Comparison of ENCODE assay signal across 8 cellular contexts in genomic region chr20:50817776-50818172, GRCh38. TPM values are rescaled to one million over a fixed set of nuclear protein-coding genes. Genes with fewer than 3 reads are reported as not detected.
DNase-seq lines count a peak whose midpoint lies in the region; ATAC-seq and TF ChIP-seq lines count a peak whose summit lies in the region.

No MANE protein-coding gene starts in this region.

- peak overlapping the region; percentile 98 for H2AFZ ChIP-seq in HCT116 (ENCODE audit: low read depth, low read length, poor library complexity, severe bottlenecking)

- TF ChIP-seq CTCF in HCT116 (IDR thresholded peaks at IDR 0.05 in 2 of 3, conservative IDR thresholded peaks at IDR 0.05 in 1 of 3; ENCODE audit: borderline replicate concordance in 1 of 3, insufficient read depth in 1 of 3, low read depth in 2 of 3, low read length in 2 of 3) (no peak), VCaP (conservative IDR thresholded peaks at IDR 0.05) (no peak), esophagus squamous epithelium (IDR thresholded peaks at IDR 0.05) (no peak), spleen (IDR thresholded peaks at IDR 0.05 in 8 of 11, conservative IDR thresholded peaks at IDR 0.05 in 3 of 11) (no peak)

- no peaks in the 10 kb centered on the region for H3K79me2 ChIP-seq in HCT116 (ENCODE audit: insufficient read depth, low read length)

- CTCF ChIA-PET in HCT116 (lab: Charles Lee): interaction anchor here (1.0 to 2.3 kb wide), 4 partner anchors 11 to 112 kb away, joined by 3 to 16 read pairs (median 7); partner anchors contain the start of gene BCAS4

- H3K9me2 ChIP-seq in HCT116 (ENCODE audit: insufficient read depth): no peaks in the 10 kb centered on the region

- intact Hi-C loops in HCT116 (cut with micrococcal nuclease): loop anchor here (1.0 kb wide), 1 partner anchor 112 kb away; no protein-coding TSS in a partner anchor
- intact Hi-C loops in esophagus squamous epithelium (cut with DNase I): no loop called here
- intact Hi-C loops in spleen (cut with DNase I; ENCODE audit: low total_unique reads): no loop called here

- peak overlapping the region; percentile 44 for H3K9ac ChIP-seq in HCT116 (ENCODE audit: low read length)

- no peak for TF ChIP-seq RAD21 in HCT116 (IDR thresholded peaks at IDR 0.05; ENCODE audit: low read depth)

- DNase-seq in HCT116 (ENCODE audit: low read depth, low spot score) (no peak), esophagus squamous epithelium (lab: John Stamatoyannopoulos, UW) (no peak), spleen (no peak), Kasumi-1 (lab: John Stamatoyannopoulos, UW) (no peak), cortex of kidney (lab: John Stamatoyannopoulos, UW) (no peak)
- no peak for DNase-seq in activated effector memory CD4-positive, alpha-beta T cell treated with Interleukin-2 at 50 U/mL for 16 hours

- H3K27me3 ChIP-seq in HCT116 (ENCODE audit: insufficient read depth, low read length) (no peaks in the 10 kb centered on the region), esophagus squamous epithelium (no peaks in the 10 kb centered on the region), spleen (replicated peaks in 1 of 7) (no peaks in the 10 kb centered on the region)

- H3K36me3 ChIP-seq in HCT116 (ENCODE audit: control insufficient read depth in 1 of 2, insufficient read depth in 2 of 2, low read length in 2 of 2): no peaks in the 10 kb centered on the region
- H3K36me3 ChIP-seq in esophagus squamous epithelium: no peaks in the 10 kb centered on the region
- peaks cover 0 to 5% (median 0%) of the 10 kb centered on the region in 6 donors for H3K36me3 ChIP-seq in spleen

- H3K4me3 ChIP-seq in HCT116 (replicated peaks in 1 of 2; ENCODE audit: low read depth in 1 of 2, low read length in 2 of 2) (no peak overlapping the region), esophagus squamous epithelium (no peak overlapping the region), spleen (peak overlapping the region in 1 of 8 donors; percentile 31)

- no peak for ATAC-seq in HCT116
- no peak for ATAC-seq in GM19467 (IDR thresholded peaks at IDR 0.05; ENCODE audit: unreplicated experiment)

- H3K4me2 ChIP-seq in HCT116 (ENCODE audit: low read length): peak overlapping the region; percentile 49

- POLR2A ChIA-PET in HCT116 (lab: Charles Lee): interaction anchor here (1.0 to 1.5 kb wide), 3 partner anchors 26 to 140 kb away, joined by 3 to 8 read pairs (median 4); partner anchors contain the start of genes DPM1 and MOCS3

- H3K4me1 ChIP-seq in HCT116 (ENCODE audit: control insufficient read depth in 1 of 2, insufficient read depth in 2 of 2, low read length in 2 of 2) (peaks cover 11 to 12% of the 10 kb centered on the region in 2 experiments; a peak in 3 of 4 replicates), esophagus squamous epithelium (peaks cover 0 to 29% (median 0%) of the 10 kb centered on the region in 3 donors), spleen (peaks cover 18 to 99% (median 78%) of the 10 kb centered on the region in 6 donors)

- BruUV-seq in HCT116 (replicated peaks; lab: Mats Ljungman, UMichigan): TSS peak; percentile 69

- H4K20me1 ChIP-seq in HCT116 (ENCODE audit: insufficient read depth): no peaks in the 10 kb centered on the region

- RAD21 ChIA-PET in HCT116 (lab: Charles Lee; ENCODE audit: low non-redundant PET in 1 of 2, low total read pairs in 2 of 2, uncharacterized antibody in 2 of 2, unreplicated experiment in 2 of 2): interaction anchor here in 1 of 2 experiments (1.0 kb wide), 1 partner anchor 23 kb away, joined by 3 read pairs; the partner anchor contains the start of gene BCAS4

- 69 to 76% methylated on average over 9 to 10 of the region's 10 CpGs for WGBS in esophagus squamous epithelium, 2 donors
- WGBS in spleen, 5 donors: 60 to 76% (median 71%) methylated on average over 10 of the region's 10 CpGs

- no peak for TF ChIP-seq POLR2A in HCT116 (IDR thresholded peaks at IDR 0.05; ENCODE audit: borderline replicate concordance, extremely low read depth, insufficient read depth, insufficient read length)
- TF ChIP-seq POLR2A in esophagus squamous epithelium (IDR thresholded peaks at IDR 0.05): no peak
- no peak for TF ChIP-seq POLR2A in spleen (IDR thresholded peaks at IDR 0.05)

- H3K27ac ChIP-seq in HCT116 (ENCODE audit: low read depth, low read length): peak overlapping the region; percentile 49
- peak overlapping the region; percentile 59; the same call in 1 of the 2 replicates for H3K27ac ChIP-seq in VCaP
- peak overlapping the region; percentile 2 to 76 (median 64) for H3K27ac ChIP-seq in esophagus squamous epithelium
- peak overlapping the region in 7 of 8 donors; percentile 25 to 81 (median 75) for H3K27ac ChIP-seq in spleen

- H3K9me3 ChIP-seq in HCT116 (ENCODE audit: control insufficient read depth in 1 of 2, insufficient read depth in 1 of 2, low read depth in 1 of 2, low read length in 2 of 2) (no peaks in the 10 kb centered on the region), esophagus squamous epithelium (no peaks in the 10 kb centered on the region), spleen (no peaks in the 10 kb centered on the region)

TF ChIP-seq in HCT116, 20 proteins besides CTCF, POLR2A, EP300 and RAD21:
- TF ChIP-seq CBX3 (IDR thresholded peaks at IDR 0.05; ENCODE audit: low read depth) (no peak), EGR1 (IDR thresholded peaks at IDR 0.05; ENCODE audit: low read depth) (no peak), ELF1 (IDR thresholded peaks at IDR 0.05; ENCODE audit: borderline replicate concordance, low read depth) (no peak), MAX (IDR thresholded peaks at IDR 0.05) (no peak), CEBPB (IDR thresholded peaks at IDR 0.05; ENCODE audit: low read depth) (no peak), EZH2 (IDR thresholded peaks at IDR 0.05) (no peak), ZNF274 (IDR thresholded peaks at IDR 0.05; ENCODE audit: low read depth, low read length) (no peak), EZH2phosphoT487 (IDR thresholded peaks at IDR 0.05; ENCODE audit: borderline replicate concordance) (no peak), POLR2AphosphoS5 (IDR thresholded peaks at IDR 0.05; ENCODE audit: low read depth, low read length) (no peak), SP1 (IDR thresholded peaks at IDR 0.05; ENCODE audit: low read depth) (no peak), TCF7L2 (IDR thresholded peaks at IDR 0.05; ENCODE audit: borderline replicate concordance, extremely low read depth, insufficient read depth, insufficient read length) (no peak), ZFX (IDR thresholded peaks at IDR 0.05) (no peak), ZBTB33 (IDR thresholded peaks at IDR 0.05; ENCODE audit: extremely low read depth, insufficient replicate concordance, low read length) (no peak)

RNA-seq across cellular contexts. Expression of gene BCAS4, which starts 22.9 kb away (rescaled TPM):
- 18.9 TPM for total RNA-seq in HCT116 (2021; ENCODE audit: unreplicated experiment)
- 18.3 and 18.6 TPM in 2 replicates for polyA plus RNA-seq in HCT116 (2012)
- 1 to 10 TPM in 1 of 4 donors, under 1 TPM in 3; 0.18 to 2.3 (median 0.54) TPM for total RNA-seq in esophagus squamous epithelium
- 10 to 100 TPM; 11.8 to 20.9 (median 19.2) TPM for total RNA-seq in spleen
- polyA plus RNA-seq in spleen: 10 to 100 TPM; 24.5 to 33.3 (median 29.7) TPM
